Comparison of ENCODE assay signal across 12 cellular contexts in the genomic region with DNA sequence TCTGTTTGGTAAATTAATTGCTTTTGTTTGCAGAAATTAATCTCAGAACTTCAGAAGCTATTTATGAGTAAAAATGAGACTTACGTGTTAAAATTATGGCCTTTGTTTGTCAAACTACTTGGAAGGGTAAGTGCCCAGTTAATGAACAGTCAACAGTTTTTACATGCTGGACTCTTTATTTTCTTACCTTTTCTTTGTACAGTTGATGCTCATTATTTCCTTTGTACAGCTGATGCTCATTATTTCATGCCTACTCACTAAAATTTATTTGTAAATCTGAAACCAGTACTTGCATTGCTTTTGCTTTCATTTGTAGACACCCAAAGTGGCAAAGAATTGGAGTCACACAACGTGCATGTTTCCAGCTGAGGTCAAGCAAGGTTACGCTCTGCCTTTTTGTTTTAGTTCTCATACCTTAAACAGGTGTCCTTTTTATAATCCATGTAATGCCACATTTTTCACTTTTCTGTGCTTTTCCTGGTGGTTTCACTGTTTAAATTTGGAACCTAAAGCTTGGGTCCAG. TPM values are rescaled to one million over a fixed set of nuclear protein-coding genes. Genes with fewer than 3 reads are reported as not detected.
A peak's percentile ranks its signal among the peaks of the same experiment; 100 is the strongest.
DNase-seq lines count a peak whose midpoint lies in the region; ATAC-seq and TF ChIP-seq lines count a peak whose summit lies in the region.
"Had no signal": no experiment of that assay in that cellular context is flagged by ENCODE, and none has a peak within 500 bp of the region (broad histone marks: within the 10 kb centered on the region; RNA-seq: fewer than 3 reads in every experiment).

No MANE protein-coding gene starts in this region.

- no peaks in the 10 kb centered on the region for H3K4me1 ChIP-seq in upper lobe of left lung
- H3K4me1 ChIP-seq: suprapubic skin had no signal

- intact Hi-C loops in activated T-helper 1 cell treated with anti-CD3 and anti-CD28 coated beads, Interleukin-12 subunit alpha, Interleukin-12 subunit beta, Interleukin-2, Interleukin-4 antibody, amounts not matched to agents 30 ng/mL and 10 ng/mL and 1 ng/mL, durations not matched to agents 14 hours and 24 hours and 36 hours (cut with micrococcal nuclease): loop anchor here (1.0 to 2.0 kb wide), 3 partner anchors 13 to 133 kb away; no protein-coding TSS in a partner anchor

- TF ChIP-seq EP300 in upper lobe of left lung (IDR thresholded peaks at IDR 0.05): no peak

- no peaks in the 10 kb centered on the region for H3K9me3 Mint-ChIP-seq in activated T-helper 1 cell treated with anti-CD3 and anti-CD28 coated beads, Interleukin-12 subunit alpha, Interleukin-12 subunit beta, Interleukin-2, Interleukin-4 antibody, amounts not matched to agents 30 ng/mL and 10 ng/mL and 1 ng/mL, durations not matched to agents 14 hours and 24 hours and 36 hours

- no peak for DNase-seq in activated T-helper 1 cell treated with anti-CD3 and anti-CD28 coated beads, Interleukin-12 subunit alpha, Interleukin-12 subunit beta, Interleukin-2, Interleukin-4 antibody, amounts not matched to agents 30 ng/mL and 10 ng/mL and 1 ng/mL, durations not matched to agents 14 hours and 24 hours and 36 hours (ENCODE audit: low spot score)
- DNase-seq in NCI-H510A (lab: John Stamatoyannopoulos, UW): no peak
- DNase-seq in H7: no peak
- DNase-seq in upper lobe of left lung: no peak
- DNase-seq: DMS79 treated with DMSO at 0.1 percent for 48 hours, NCI-H2227 treated with DMSO at 0.1 percent for 48 hours, spleen had no signal

- H3K4me3 ChIP-seq in H7 (ENCODE audit: insufficient read depth, low read depth, low read length) (no peak overlapping the region), upper lobe of left lung (no peak overlapping the region)
- H3K4me3 ChIP-seq: spleen, suprapubic skin had no signal

- TF ChIP-seq CTCF in upper lobe of left lung (IDR thresholded peaks at IDR 0.05): no peak

- H3K27me3 Mint-ChIP-seq in activated T-helper 1 cell treated with anti-CD3 and anti-CD28 coated beads, Interleukin-12 subunit alpha, Interleukin-12 subunit beta, Interleukin-2, Interleukin-4 antibody, amounts not matched to agents 30 ng/mL and 10 ng/mL and 1 ng/mL, durations not matched to agents 14 hours and 24 hours and 36 hours (ENCODE audit: insufficient read depth): no peaks in the 10 kb centered on the region

- H3K9me3 ChIP-seq in upper lobe of left lung: no peaks in the 10 kb centered on the region
- H3K9me3 ChIP-seq: spleen, suprapubic skin had no signal

- no peaks in the 10 kb centered on the region for H3K27me3 ChIP-seq in H7 (ENCODE audit: control insufficient read depth, insufficient read depth, low read length)
- H3K27me3 ChIP-seq in upper lobe of left lung: no peaks in the 10 kb centered on the region
- H3K27me3 ChIP-seq: spleen, suprapubic skin had no signal

- TF ChIP-seq POLR2A in upper lobe of left lung (IDR thresholded peaks at IDR 0.05): no peak

- no peak overlapping the region for H3K4me3 Mint-ChIP-seq in activated T-helper 1 cell treated with anti-CD3 and anti-CD28 coated beads, Interleukin-12 subunit alpha, Interleukin-12 subunit beta, Interleukin-2, Interleukin-4 antibody, amounts not matched to agents 30 ng/mL and 10 ng/mL and 1 ng/mL, durations not matched to agents 14 hours and 24 hours and 36 hours

- peaks cover 29% of the 10 kb centered on the region for H3K4me1 Mint-ChIP-seq in activated T-helper 1 cell treated with anti-CD3 and anti-CD28 coated beads, Interleukin-12 subunit alpha, Interleukin-12 subunit beta, Interleukin-2, Interleukin-4 antibody, amounts not matched to agents 30 ng/mL and 10 ng/mL and 1 ng/mL, durations not matched to agents 14 hours and 24 hours and 36 hours (ENCODE audit: low read depth)

- H3K36me3 ChIP-seq in H7 (replicated peaks; ENCODE audit: control insufficient read depth, insufficient read depth, low read length): peaks cover 25% of the 10 kb centered on the region
- peaks cover 0 to 67% (median 35%) of the 10 kb centered on the region in 4 donors for H3K36me3 ChIP-seq in upper lobe of left lung

- no peak overlapping the region for H3K27ac ChIP-seq in upper lobe of left lung
- H3K27ac ChIP-seq: spleen, suprapubic skin had no signal

- H3K27ac Mint-ChIP-seq in activated T-helper 1 cell treated with anti-CD3 and anti-CD28 coated beads, Interleukin-12 subunit alpha, Interleukin-12 subunit beta, Interleukin-2, Interleukin-4 antibody, amounts not matched to agents 30 ng/mL and 10 ng/mL and 1 ng/mL, durations not matched to agents 14 hours and 24 hours and 36 hours: peak overlapping the region; percentile 74

- 62 to 72% methylated on average over 3 of the region's 3 CpGs for whole genome bisulfite sequencing in upper lobe of left lung, 2 donors

- ATAC-seq in GM18498 (IDR thresholded peaks at IDR 0.05; ENCODE audit: unreplicated experiment): peak; percentile 92
- ATAC-seq in GM19455 (IDR thresholded peaks at IDR 0.05; ENCODE audit: unreplicated experiment): peak; percentile 68
- ATAC-seq in HG03039 (IDR thresholded peaks at IDR 0.05; ENCODE audit: unreplicated experiment): peak; percentile 68
- ATAC-seq in upper lobe of left lung (ENCODE audit: low FRiP score in 2 of 2): no peak
- no peak for ATAC-seq in HG03108 (IDR thresholded peaks at IDR 0.05; ENCODE audit: unreplicated experiment)

- peaks cover 36% of the 10 kb centered on the region for H3K36me3 Mint-ChIP-seq in activated T-helper 1 cell treated with anti-CD3 and anti-CD28 coated beads, Interleukin-12 subunit alpha, Interleukin-12 subunit beta, Interleukin-2, Interleukin-4 antibody, amounts not matched to agents 30 ng/mL and 10 ng/mL and 1 ng/mL, durations not matched to agents 14 hours and 24 hours and 36 hours (ENCODE audit: low read depth)

RNA-seq across cellular contexts. Expression of gene RIF1, which starts 13.3 kb away (rescaled TPM):
- total RNA-seq in activated T-helper 1 cell treated with anti-CD3 and anti-CD28 coated beads, Interleukin-12 subunit alpha, Interleukin-12 subunit beta, Interleukin-2, Interleukin-4 antibody, amounts not matched to agents 30 ng/mL and 10 ng/mL and 1 ng/mL, durations not matched to agents 14 hours and 24 hours and 36 hours: 82.4 and 82.7 TPM in 2 replicates
- total RNA-seq in H7 (2014; rRNA removed; shearing (Covaris generic)): 27.7 and 38.2 TPM in 2 replicates
- total RNA-seq in upper lobe of left lung: 10 to 100 TPM; 14.1 to 51.7 (median 29.2) TPM

Comparison
In these comparisons a context has a peak if more than half of its experiments do, and no peak if none do; other contexts are left out.
1. ATAC-seq: peak in GM18498 (single experiment), GM19455 (single experiment) and HG03039 (single experiment); none in upper lobe of left lung (0 of 2) and HG03108 (single experiment).